ENCODE assay signal across 20 cellular contexts in the genomic region with DNA sequence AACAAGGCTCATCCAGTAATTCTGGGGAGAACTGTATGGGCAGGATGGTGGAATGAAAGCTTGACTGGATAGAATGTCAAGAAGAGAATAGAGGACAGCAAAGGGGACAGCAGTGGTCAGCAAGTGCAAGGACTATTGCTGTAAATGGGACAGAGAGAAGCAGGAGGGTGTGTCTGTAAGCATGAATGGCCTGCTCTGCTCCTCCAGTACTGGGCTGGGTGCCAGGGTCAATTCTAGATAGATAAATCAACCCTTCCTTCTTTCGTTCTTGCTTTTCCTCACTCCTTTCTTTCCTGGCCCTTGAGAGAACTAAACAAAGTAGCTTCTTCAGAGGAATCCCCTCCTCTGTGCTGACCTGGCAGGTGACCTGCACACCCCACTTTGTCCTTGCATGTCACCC.
A peak's percentile ranks its signal among the peaks of the same experiment; 100 is the strongest.
DNase-seq lines count a peak whose midpoint lies in the region; ATAC-seq, FAIRE-seq and TF ChIP-seq lines count a peak whose summit lies in the region.
"Had no signal": no experiment of that assay in that cellular context is flagged by ENCODE, and none has a peak within 500 bp of the region (broad histone marks: within the 10 kb centered on the region; RNA-seq: fewer than 3 reads in every experiment).

No MANE protein-coding gene starts in this region.

- H3K4me1 Mint-ChIP-seq in H9, result peaks cover 6 to 8% of the 10 kb centered on the region in 2 experiments; a peak in 3 of 4 replicates
- H3K4me1 Mint-ChIP-seq in MCF 10A (ENCODE audit: insufficient read depth, unreplicated experiment), result no peaks in the 10 kb centered on the region
- H3K4me1 Mint-ChIP-seq: IgD-negative memory B cell had no signal

- H3K18ac ChIP-seq in H9 (ENCODE audit: insufficient read length, low read depth, low read length), result no peak overlapping the region

- no peak overlapping the region for H3K4ac ChIP-seq in H9 (ENCODE audit: low read depth, low read length)

- no peak for TF ChIP-seq EP300 in upper lobe of left lung (IDR thresholded peaks at IDR 0.05)

- no peak overlapping the region for H3K9ac ChIP-seq in H9 (ENCODE audit: extremely low read depth, insufficient read length, low read length)

- H2BK5ac ChIP-seq in H9 (ENCODE audit: insufficient read length, low read length), result no peak overlapping the region

- H3K9me3 Mint-ChIP-seq in H9 (peaks cover 0 to under 1% of the 10 kb centered on the region in 2 experiments; a peak in 3 of 5 replicates), MCF 10A (ENCODE audit: unreplicated experiment) (no peaks in the 10 kb centered on the region)

- TF ChIP-seq CTCF in H9 (conservative IDR thresholded peaks at IDR 0.05) (no peak), adrenal gland (IDR thresholded peaks at IDR 0.05) (no peak), mucosa of descending colon (IDR thresholded peaks at IDR 0.05) (no peak), testis (IDR thresholded peaks at IDR 0.05) (no peak), upper lobe of left lung (IDR thresholded peaks at IDR 0.05) (no peak), MCF 10A (IDR thresholded peaks at IDR 0.05; ENCODE audit: unreplicated experiment) (no peak)

- POLR2A ChIA-PET in MCF 10A (lab: Yijun Ruan, JAX), result no interaction called here

- no peak overlapping the region for H3K14ac ChIP-seq in H9 (ENCODE audit: insufficient read depth, low read length)

- H4K20me1 ChIP-seq in H9 (ENCODE audit: control insufficient read depth, insufficient read depth, insufficient read length), result no peaks in the 10 kb centered on the region

- H4K8ac ChIP-seq in H9 (replicated peaks; ENCODE audit: insufficient read length, low read depth, low read length), result no peak overlapping the region

- H2AFZ ChIP-seq in H9 (ENCODE audit: low read length), result no peak overlapping the region

- no peak overlapping the region for H4K91ac ChIP-seq in H9 (ENCODE audit: insufficient read length, low read depth, low read length)

- H3K27me3 Mint-ChIP-seq in H9 (ENCODE audit: low read depth) (no peaks in the 10 kb centered on the region), MCF 10A (ENCODE audit: insufficient read depth, unreplicated experiment) (no peaks in the 10 kb centered on the region)
- H3K27me3 Mint-ChIP-seq: CD4-positive, alpha-beta T cell; IgD-negative memory B cell had no signal

- H3K36me3 ChIP-seq in adrenal gland (replicated peaks in 1 of 2), result no peaks in the 10 kb centered on the region
- no peaks in the 10 kb centered on the region for H3K36me3 ChIP-seq in mucosa of descending colon (ENCODE audit: low read depth)
- no peaks in the 10 kb centered on the region for H3K36me3 ChIP-seq in testis (ENCODE audit: low read depth, missing control alignments)
- no peaks in the 10 kb centered on the region for H3K36me3 ChIP-seq in upper lobe of left lung
- H3K36me3 ChIP-seq: HAP-1 had no signal

- H3K27me3 ChIP-seq in H9 (ENCODE audit: insufficient read depth, low read length) (no peaks in the 10 kb centered on the region), adrenal gland (no peaks in the 10 kb centered on the region), testis (no peaks in the 10 kb centered on the region), upper lobe of left lung (no peaks in the 10 kb centered on the region)

- H3K36me3 Mint-ChIP-seq in H9 (ENCODE audit: insufficient read depth in 1 of 3, low read depth in 3 of 3) (no peaks in the 10 kb centered on the region), MCF 10A (ENCODE audit: insufficient read depth, unreplicated experiment) (no peaks in the 10 kb centered on the region)
- H3K36me3 Mint-ChIP-seq: IgD-negative memory B cell had no signal

- no peak overlapping the region for H2BK120ac ChIP-seq in H9 (ENCODE audit: low read depth, low read length, poor library complexity, severe bottlenecking)

- no peak for TF ChIP-seq POLR2A in adrenal gland (IDR thresholded peaks at IDR 0.05)
- TF ChIP-seq POLR2A in testis (IDR thresholded peaks at IDR 0.05), result no peak
- TF ChIP-seq POLR2A in upper lobe of left lung (IDR thresholded peaks at IDR 0.05), result no peak

- 0 out of 2 replicates have a peak overlapping the region, but pooled peaks have one; percentile 14 for H2BK15ac ChIP-seq in H9 (ENCODE audit: low read depth, low read length)

- no peak overlapping the region for H3K4me3 Mint-ChIP-seq in H9
- no peak overlapping the region for H3K4me3 Mint-ChIP-seq in MCF 10A (ENCODE audit: unreplicated experiment)
- H3K4me3 Mint-ChIP-seq: CD4-positive, alpha-beta T cell; IgD-negative memory B cell had no signal

- no peak overlapping the region for H3K4me2 ChIP-seq in H9 (ENCODE audit: insufficient read depth, insufficient read length, low read length)

- peak; percentile 85 for ATAC-seq in mucosa of descending colon
- no peak for ATAC-seq in upper lobe of left lung (ENCODE audit: low FRiP score in 2 of 2)
- ATAC-seq: HepG2 had no signal

- H3K4me1 ChIP-seq in H9 (ENCODE audit: insufficient read depth, low read length) (no peaks in the 10 kb centered on the region), adrenal gland (replicated peaks in 1 of 2) (no peaks in the 10 kb centered on the region), mucosa of descending colon (ENCODE audit: low read depth) (peaks cover 8% of the 10 kb centered on the region), testis (no peaks in the 10 kb centered on the region), upper lobe of left lung (no peaks in the 10 kb centered on the region)
- H3K4me1 ChIP-seq: Caco-2, HAP-1 had no signal

- H3K9me3 ChIP-seq in H9 (ENCODE audit: control insufficient read depth, low read depth, low read length) (no peaks in the 10 kb centered on the region), adrenal gland (replicated peaks in 1 of 3) (no peaks in the 10 kb centered on the region), mucosa of descending colon (no peaks in the 10 kb centered on the region), testis (no peaks in the 10 kb centered on the region), upper lobe of left lung (no peaks in the 10 kb centered on the region)
- H3K9me3 ChIP-seq: Caco-2, HAP-1 had no signal

- no peak overlapping the region for H2AK5ac ChIP-seq in H9 (ENCODE audit: insufficient read length, low read length)

- no peaks in the 10 kb centered on the region for H3K23me2 ChIP-seq in H9 (ENCODE audit: insufficient read length, low read depth, low read length, poor library complexity, severe bottlenecking)

- H3K27ac ChIP-seq in H9 (ENCODE audit: insufficient read length, low read depth, low read length) (no peak overlapping the region), adrenal gland (no peak overlapping the region), testis (no peak overlapping the region), upper lobe of left lung (no peak overlapping the region)
- H3K27ac ChIP-seq: C4-2B had no signal

- no peaks in the 10 kb centered on the region for H3K79me2 ChIP-seq in H9 (ENCODE audit: insufficient read depth, low read length)

- no peak overlapping the region for H3T11ph ChIP-seq in H9 (ENCODE audit: low read length)

- no peak overlapping the region for H4K5ac ChIP-seq in H9 (ENCODE audit: insufficient read length, low read depth, low read length)

- no peak overlapping the region for H3K23ac ChIP-seq in H9 (ENCODE audit: insufficient read length, low read depth, low read length)

- H3K27ac Mint-ChIP-seq in H9 (no peak overlapping the region; a peak in 1 of 7 replicates), MCF 10A (ENCODE audit: low read depth, unreplicated experiment) (no peak overlapping the region)
- H3K27ac Mint-ChIP-seq: CD4-positive, alpha-beta T cell had no signal

- intact Hi-C loops in adrenal gland (cut with DNase I), result no loop called here
- intact Hi-C loops in mucosa of descending colon (cut with DNase I, micrococcal nuclease), result no loop called here
- intact Hi-C loops in testis (cut with DNase I; ENCODE audit: low total_unique reads), result no loop called here
- intact Hi-C loops in MCF 10A (cut with micrococcal nuclease), result no loop called here

- no peaks in the 10 kb centered on the region for H3K79me1 ChIP-seq in H9 (ENCODE audit: insufficient read depth, low read depth, low read length, poor library complexity, severe bottlenecking)

- CTCF ChIA-PET in MCF 10A (lab: Yijun Ruan, JAX), result no interaction called here

- no peak overlapping the region for H2BK12ac ChIP-seq in H9 (ENCODE audit: insufficient read length, low read depth, low read length)

- no peak overlapping the region for H3K56ac ChIP-seq in H9 (ENCODE audit: insufficient read length, low read depth, low read length)

- H3K4me3 ChIP-seq in adrenal gland (no peak overlapping the region), mucosa of descending colon (no peak overlapping the region), testis (no peak overlapping the region), upper lobe of left lung (no peak overlapping the region)
- H3K4me3 ChIP-seq: HAP-1 had no signal

- FAIRE-seq in GM19239 (lab: Jason Lieb, UNC), result no peak
- FAIRE-seq: A204.1, D721Med, H1, HepG2 had no signal

- no peak for DNase-seq in H9
- peak in 4 of 7 donors; percentile 19 to 57 (median 32) for DNase-seq in adrenal gland
- peak in 2 of 3 donors; percentile 63 to 83 for DNase-seq in mucosa of descending colon
- DNase-seq in testis, result peak; percentile 24
- no peak for DNase-seq in upper lobe of left lung
- DNase-seq in GM19239 (ENCODE audit: insufficient read length, low spot score), result no peak
- no peak for DNase-seq in MCF 10A (ENCODE audit: unreplicated experiment)
- DNase-seq: ACHN; AML-193; Caco-2; CD4-positive, alpha-beta T cell; DMS79 treated with DMSO at 0.1 percent for 48 hours; GF-D8 had no signal

- BruUV-seq in MCF 10A (replicated peaks; lab: Mats Ljungman, UMichigan), result no TSS peak

- no CpG with 5 or more reads among the region's 1 CpG for WGBS in H9 (ENCODE audit: extremely low coverage, insufficient read length, low lambda C conversion rate)
- WGBS in adrenal gland, 4 donors, result 25 to 47% (median 30%) methylated on average over 1 of the region's 1 CpG
- 38 to 48% methylated on average over 1 of the region's 1 CpG for WGBS in testis, 2 donors
- WGBS in upper lobe of left lung, 2 donors, result 24 to 36% methylated on average over 1 of the region's 1 CpG

- H2BK20ac ChIP-seq in H9 (ENCODE audit: low read depth, low read length, poor library complexity, severe bottlenecking), result no peak overlapping the region

Comparison
In these comparisons a context has a peak if more than half of its experiments do, and no peak if none do; other contexts are left out.
1. DNase-seq: peak in adrenal gland (4 of 7), mucosa of descending colon (2 of 3) and testis (single experiment); none in H9 (single experiment), upper lobe of left lung (0 of 2), GM19239 (single experiment) and MCF 10A (single experiment).